28 cellular contexts compared by ENCODE assay signal in the genomic region with DNA sequence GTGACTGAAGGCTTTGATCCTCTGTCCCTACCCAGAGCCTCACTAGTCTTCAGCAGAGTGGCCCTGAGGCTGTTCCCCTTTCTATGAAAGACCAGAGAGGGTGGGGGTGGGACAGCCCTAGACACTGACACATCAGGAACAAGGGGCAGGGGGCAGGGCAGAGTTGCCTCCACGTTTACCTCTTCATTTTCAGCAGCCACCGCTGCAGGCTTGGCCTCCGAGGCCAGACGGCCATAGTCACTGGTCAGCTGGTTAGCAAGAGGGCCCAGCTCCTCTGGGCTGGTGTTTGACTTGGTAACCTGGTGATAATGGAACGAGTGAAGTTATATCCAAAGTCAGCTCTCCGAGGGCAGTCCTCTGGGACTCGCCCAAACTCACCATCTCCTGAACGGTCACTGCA. TPM values are rescaled to one million over a fixed set of nuclear protein-coding genes. Genes with fewer than 3 reads are reported as not detected.
"Had no signal": no experiment of that assay in that cellular context is flagged by ENCODE, and none has a peak within 500 bp of the region (broad histone marks: within the 10 kb centered on the region; RNA-seq: fewer than 3 reads in every experiment).

No MANE protein-coding gene starts in this region.

- H3K4me1 ChIP-seq: colonic mucosa, esophagus squamous epithelium, lower lobe of right lung, pancreas, suprapubic skin had no signal

- H3K27ac ChIP-seq: colonic mucosa, lower lobe of right lung, pancreas, suprapubic skin had no signal

- H3K4me3 ChIP-seq: colonic mucosa, esophagus squamous epithelium, lower lobe of right lung, pancreas, suprapubic skin had no signal

- H3K4me1 Mint-ChIP-seq: endodermal cell, immature natural killer cell, nephron progenitor cell had no signal

- H3K9me3 ChIP-seq: colonic mucosa, esophagus squamous epithelium, lower lobe of right lung, pancreas, suprapubic skin had no signal

- DNase-seq: colonic mucosa; effector CD8-positive, alpha-beta T cell; endodermal cell; esophagus squamous epithelium; foreskin melanocyte; hypothalamus; immature natural killer cell; islet precursor cell; kidney glomerular epithelial cell; left colon; left ventricle myocardium superior; lower lobe of right lung; naive thymus-derived CD8-positive, alpha-beta T cell; nephron progenitor cell; nucleus accumbens; pancreas; stimulated activated CD4-positive, alpha-beta T cell treated with anti-CD3 and anti-CD28 coated beads, Interleukin-4, amount 100 ng/mL, for 4 hours; stimulated activated naive B cell treated with anti-CD40 and anti-IgM and Interleukin-4, amounts not matched to agents 10 μg/mL and 1 μg/mL and 100 μg/mL, for 72 hours; trophoblast cell had no signal

- H3K27ac Mint-ChIP-seq: dendritic cell treated with granulocyte-macrophage colony-stimulating factor and Interleukin-4, amounts not matched to agents 40 ng/mL and 50 ng/mL, for 4 days; endodermal cell; nephron progenitor cell; progenitor cell of endocrine pancreas; stimulated activated naive B cell treated with anti-CD40 and anti-IgM and Interleukin-4, amounts not matched to agents 10 μg/mL and 1 μg/mL and 100 μg/mL, for 72 hours; stimulated activated naive CD8-positive, alpha-beta T cell treated with anti-CD3 and anti-CD28 coated beads, Interleukin-15, Interleukin-2, amounts not matched to agents 100 ng/mL and 50 ng/mL, for 24 hours had no signal

- H3K4me3 Mint-ChIP-seq: central memory CD8-positive, alpha-beta T cell; dendritic cell treated with granulocyte-macrophage colony-stimulating factor and Interleukin-4, amounts not matched to agents 40 ng/mL and 50 ng/mL, for 4 days; endodermal cell; immature natural killer cell; naive thymus-derived CD8-positive, alpha-beta T cell; nephron progenitor cell; stimulated activated naive B cell treated with anti-CD40 and anti-IgM and Interleukin-4, amounts not matched to agents 10 μg/mL and 1 μg/mL and 100 μg/mL, for 72 hours; stimulated activated naive CD8-positive, alpha-beta T cell treated with anti-CD3 and anti-CD28 coated beads, Interleukin-15, Interleukin-2, amounts not matched to agents 100 ng/mL and 50 ng/mL, for 24 hours had no signal

- H3K27me3 ChIP-seq: colonic mucosa, esophagus squamous epithelium, pancreas, suprapubic skin had no signal

- ATAC-seq: left ventricle myocardium superior; lower lobe of right lung; naive thymus-derived CD8-positive, alpha-beta T cell; sciatic nerve; stimulated activated naive B cell treated with anti-CD40 and anti-IgM and Interleukin-4, amounts not matched to agents 10 μg/mL and 1 μg/mL and 100 μg/mL, for 72 hours had no signal

- H3K9me3 Mint-ChIP-seq: central memory CD8-positive, alpha-beta T cell; dendritic cell treated with granulocyte-macrophage colony-stimulating factor and Interleukin-4, amounts not matched to agents 40 ng/mL and 50 ng/mL, for 4 days; endodermal cell; immature natural killer cell; naive thymus-derived CD8-positive, alpha-beta T cell; nephron progenitor cell; stimulated activated naive B cell treated with anti-CD40 and anti-IgM and Interleukin-4, amounts not matched to agents 10 μg/mL and 1 μg/mL and 100 μg/mL, for 72 hours; stimulated activated naive CD8-positive, alpha-beta T cell treated with anti-CD3 and anti-CD28 coated beads, Interleukin-15, Interleukin-2, amounts not matched to agents 100 ng/mL and 50 ng/mL, for 24 hours had no signal

RNA-seq across cellular contexts. Expression of a gene that starts 31.6 kb away (rescaled TPM):
- total RNA-seq: epithelial cell of proximal tubule; lower lobe of right lung; mesenteric fat pad; myocyte; naive thymus-derived CD8-positive, alpha-beta T cell; sciatic nerve had no signal
- polyA plus RNA-seq: immature natural killer cell; naive thymus-derived CD8-positive, alpha-beta T cell had no signal

RNA-seq across cellular contexts. Expression of a gene that starts 40.4 kb away (rescaled TPM):
- total RNA-seq: myocyte, sciatic nerve had no signal
